8 cellular contexts compared by ENCODE assay signal in genomic region chr15:43440721-43441281, GRCh38. TPM values are rescaled to one million over a fixed set of nuclear protein-coding genes. Genes with fewer than 3 reads are reported as not detected.
DNase-seq lines count a peak whose midpoint lies in the region; ATAC-seq and TF ChIP-seq lines count a peak whose summit lies in the region.

No MANE protein-coding gene starts in this region.

- TF ChIP-seq CTCF in WTC11 (IDR thresholded peaks at IDR 0.05) = no peak

- DNase-seq in CMK (ENCODE audit: low read depth) = peak; percentile 12
- DNase-seq in NCI-H2081 (lab: John Stamatoyannopoulos, UW) = peak; percentile 75 to 86
- DNase-seq in WTC11 (ENCODE audit: low spot score) = no peak
- DNase-seq in epithelial cell of prostate (ENCODE audit: low read depth, low spot score) = peak; percentile 78
- peak; percentile 42 for DNase-seq in mucosa of gallbladder (ENCODE audit: low spot score)

- POLR2A ChIA-PET in WTC11 (lab: Charles Lee) = interaction anchor here (0.6 kb wide), 1 partner anchor 8 kb away, joined by 3 read pairs; no protein-coding TSS in a partner anchor

- no peak overlapping the region for H3K4me3 Mint-ChIP-seq in WTC11

- H3K27me3 Mint-ChIP-seq in WTC11 (ENCODE audit: low read depth) = no peaks in the 10 kb centered on the region

- peaks cover 56% of the 10 kb centered on the region for H3K36me3 Mint-ChIP-seq in WTC11

- CTCF ChIA-PET in WTC11 (lab: Charles Lee) = interaction anchor here (1.0 to 2.5 kb wide), 7 partner anchors 22 to 87 kb away, joined by 3 to 15 read pairs (median 6); partner anchors contain the start of genes MAP1A, TUBGCP4 and ZSCAN29

- peaks cover 7% of the 10 kb centered on the region for H3K4me1 Mint-ChIP-seq in WTC11

- H3K27ac ChIP-seq in epithelial cell of prostate (peak overlapping the region; percentile 65), temporal lobe (ENCODE audit: low read depth, low read length) (peak overlapping the region; percentile 87)

- ATAC-seq in GM21723 (IDR thresholded peaks at IDR 0.05; ENCODE audit: unreplicated experiment) (peak; percentile 61), WTC11 (peak; percentile 38; the same call in 1 of the 2 replicates), GM21360 (IDR thresholded peaks at IDR 0.05; ENCODE audit: unreplicated experiment) (no peak)

- H3K27ac Mint-ChIP-seq in WTC11 = no peak overlapping the region; the same call in 1 of the 2 replicates

- H3K9me3 Mint-ChIP-seq in WTC11 = no peaks in the 10 kb centered on the region

TF ChIP-seq in WTC11, 78 proteins besides CTCF, POLR2A, EP300 and RAD21:
- TF ChIP-seq ZNF263 (CRISPR knock-in tag; IDR thresholded peaks at IDR 0.05; ENCODE audit: low read depth) = no peak
- no peak for TF ChIP-seq ZBTB21 (CRISPR knock-in tag; IDR thresholded peaks at IDR 0.05; ENCODE audit: borderline replicate concordance)
- peak; percentile 59; the same call in 1 of the 2 replicates for TF ChIP-seq GABPB1 (CRISPR knock-in tag; IDR thresholded peaks at IDR 0.05)
- no peak for TF ChIP-seq ARID4B (CRISPR knock-in tag; IDR thresholded peaks at IDR 0.05; ENCODE audit: borderline replicate concordance)
- TF ChIP-seq ZNF671 (CRISPR knock-in tag; IDR thresholded peaks at IDR 0.05) = no peak
- no peak for TF ChIP-seq ZNF396 (CRISPR knock-in tag; IDR thresholded peaks at IDR 0.05; ENCODE audit: borderline replicate concordance)

RNA-seq across cellular contexts. Expression of gene TP53BP1, which starts 52.2 kb away (rescaled TPM):
- total RNA-seq in WTC11 (2021) (52.8 to 67.1 TPM (median 54.9 TPM) in 3 replicates), mucosa of gallbladder (61.6 TPM), temporal lobe (116 TPM)
